Comparison of ENCODE assay signal across 14 cellular contexts in genomic region chr16:3087836-3088235, GRCh38. TPM values are rescaled to one million over a fixed set of nuclear protein-coding genes. Genes with fewer than 3 reads are reported as not detected.
DNase-seq lines count a peak whose midpoint lies in the region; ATAC-seq, FAIRE-seq and TF ChIP-seq lines count a peak whose summit lies in the region.
"Had no signal": no experiment of that assay in that cellular context is flagged by ENCODE, and none has a peak within 500 bp of the region (broad histone marks: within the 10 kb centered on the region; RNA-seq: fewer than 3 reads in every experiment).

No MANE protein-coding gene starts in this region.

- H3K9me3 ChIP-seq in kidney (ENCODE audit: control insufficient read depth in 1 of 2, low read length in 2 of 2), result no peaks in the 10 kb centered on the region
- H3K9me3 ChIP-seq in spleen, result no peaks in the 10 kb centered on the region
- H3K9me3 ChIP-seq in testis, result no peaks in the 10 kb centered on the region
- H3K9me3 ChIP-seq: ascending aorta, uterus had no signal

- DNase-seq in activated CD8-positive, alpha-beta memory T cell treated with anti-CD3 and anti-CD28 coated beads, Interleukin-2, amount 10 ng/mL, durations not matched to agents 7 days and 5 days, result no peak
- DNase-seq in activated CD8-positive, alpha-beta memory T cell treated with anti-CD3 and anti-CD28 coated beads, Interleukin-2, amount 50 U/mL, for 48 hours, result no peak
- peak; percentile 44 for DNase-seq in UCSD-AML1 (lab: John Stamatoyannopoulos, UW; ENCODE audit: unreplicated experiment)
- peak; percentile 76 for DNase-seq in kidney
- DNase-seq in spleen, result peak; percentile 80
- no peak for DNase-seq in HEK293T (ENCODE audit: extremely low spot score)
- no peak for DNase-seq in testis
- DNase-seq: foreskin melanocyte had no signal

- H3K4me1 Mint-ChIP-seq in activated CD8-positive, alpha-beta memory T cell treated with anti-CD3 and anti-CD28 coated beads, Interleukin-2, amount 10 ng/mL, durations not matched to agents 7 days and 5 days, result peaks cover 36% of the 10 kb centered on the region

- H3K4me1 ChIP-seq in kidney (ENCODE audit: control insufficient read depth in 1 of 2, insufficient read depth in 1 of 2, low read depth in 1 of 2, low read length in 2 of 2), result peaks cover 3 to 4% of the 10 kb centered on the region in 2 donors
- peaks cover 4 to 82% (median 35%) of the 10 kb centered on the region in 6 donors for H3K4me1 ChIP-seq in spleen
- H3K4me1 ChIP-seq in testis, result peaks cover 20% of the 10 kb centered on the region
- H3K4me1 ChIP-seq: ascending aorta, uterus had no signal

- POLR2A ChIA-PET in HEK293T (lab: Yijun Ruan, JAX), result interaction anchor here (1.1 to 1.2 kb wide), 3 partner anchors 25 to 56 kb away, joined by 3 to 6 read pairs (median 3); partner anchors contain the start of gene ZNF205

- 40 to 55% (median 43%) methylated on average over 6 of the region's 6 CpGs for WGBS in spleen, 5 donors
- WGBS in testis, 2 donors, result 60 to 62% methylated on average over 6 of the region's 6 CpGs

- no peak for FAIRE-seq in kidney (lab: Jason Lieb, UNC)
- FAIRE-seq: H54 had no signal

- no peak for TF ChIP-seq CTCF in kidney (IDR thresholded peaks at IDR 0.05; ENCODE audit: borderline replicate concordance, extremely low read depth, insufficient read depth)
- TF ChIP-seq CTCF in spleen (IDR thresholded peaks at IDR 0.05 in 8 of 11, conservative IDR thresholded peaks at IDR 0.05 in 3 of 11), result no peak
- no peak for TF ChIP-seq CTCF in testis (IDR thresholded peaks at IDR 0.05)

- TF ChIP-seq POLR2A in spleen (IDR thresholded peaks at IDR 0.05) (no peak), testis (IDR thresholded peaks at IDR 0.05) (no peak)

- intact Hi-C loops in kidney (cut with DNase I) (no loop called here), spleen (cut with DNase I; ENCODE audit: low total_unique reads) (no loop called here), testis (cut with DNase I; ENCODE audit: low total_unique reads) (no loop called here)

- H3K27ac ChIP-seq in kidney (ENCODE audit: low read depth in 2 of 2, low read length in 2 of 2), result peak overlapping the region in 1 of 2 donors; percentile 5
- peak overlapping the region; percentile 28 to 87 (median 82) for H3K27ac ChIP-seq in spleen
- H3K27ac ChIP-seq in testis, result no peak overlapping the region
- H3K27ac ChIP-seq: ascending aorta had no signal

- peak overlapping the region; percentile 50 for H3K27ac Mint-ChIP-seq in activated CD8-positive, alpha-beta memory T cell treated with anti-CD3 and anti-CD28 coated beads, Interleukin-2, amount 10 ng/mL, durations not matched to agents 7 days and 5 days

- peaks cover 6% of the 10 kb centered on the region for H3K36me3 Mint-ChIP-seq in activated CD8-positive, alpha-beta memory T cell treated with anti-CD3 and anti-CD28 coated beads, Interleukin-2, amount 10 ng/mL, durations not matched to agents 7 days and 5 days

- H3K36me3 ChIP-seq in kidney (ENCODE audit: control insufficient read depth in 1 of 2, insufficient read depth in 2 of 2, low read length in 2 of 2), result no peaks in the 10 kb centered on the region
- H3K36me3 ChIP-seq in spleen, result no peaks in the 10 kb centered on the region
- no peaks in the 10 kb centered on the region for H3K36me3 ChIP-seq in testis (ENCODE audit: low read depth, missing control alignments)
- H3K36me3 ChIP-seq: ascending aorta, uterus had no signal

- no peaks in the 10 kb centered on the region for H3K9me3 Mint-ChIP-seq in activated CD8-positive, alpha-beta memory T cell treated with anti-CD3 and anti-CD28 coated beads, Interleukin-2, amount 10 ng/mL, durations not matched to agents 7 days and 5 days (ENCODE audit: low read depth)

- CTCF ChIA-PET in activated CD8-positive, alpha-beta memory T cell treated with anti-CD3 and anti-CD28 coated beads, Interleukin-2, amount 10 ng/mL, durations not matched to agents 7 days and 5 days (lab: Charles Lee), result interaction anchor here (1.2 to 21.7 kb wide), 6 partner anchors 8 to 56 kb away, joined by 3 to 400 read pairs (median 6); partner anchors contain the start of gene ZNF213
- CTCF ChIA-PET in HEK293T (lab: Yijun Ruan, JAX), result interaction anchor here (1.5 kb wide), 1 partner anchor 56 kb away, joined by 4 read pairs; no protein-coding TSS in a partner anchor

- ATAC-seq in activated CD8-positive, alpha-beta memory T cell treated with anti-CD3 and anti-CD28 coated beads, Interleukin-2, amount 10 ng/mL, durations not matched to agents 7 days and 5 days, result no peak
- ATAC-seq in HG03025 (IDR thresholded peaks at IDR 0.05; ENCODE audit: low FRiP score, unreplicated experiment), result no peak

- H3K4me3 Mint-ChIP-seq in activated CD8-positive, alpha-beta memory T cell treated with anti-CD3 and anti-CD28 coated beads, Interleukin-2, amount 10 ng/mL, durations not matched to agents 7 days and 5 days, result no peak overlapping the region

- no peaks in the 10 kb centered on the region for H3K27me3 Mint-ChIP-seq in activated CD8-positive, alpha-beta memory T cell treated with anti-CD3 and anti-CD28 coated beads, Interleukin-2, amount 10 ng/mL, durations not matched to agents 7 days and 5 days

- peaks cover 0 to 6% (median 0%) of the 10 kb centered on the region in 7 donors for H3K27me3 ChIP-seq in spleen (replicated peaks in 1 of 7)
- no peaks in the 10 kb centered on the region for H3K27me3 ChIP-seq in testis
- H3K27me3 ChIP-seq: ascending aorta had no signal

- no peak overlapping the region for H3K9ac ChIP-seq in kidney (ENCODE audit: low read length in 2 of 2)

- H3K4me3 ChIP-seq in kidney (ENCODE audit: low read length in 2 of 2), result no peak overlapping the region
- peak overlapping the region in 4 of 8 donors; percentile 31 to 61 (median 32) for H3K4me3 ChIP-seq in spleen
- H3K4me3 ChIP-seq in testis, result no peak overlapping the region

TF ChIP-seq in HEK293T, 16 proteins besides CTCF, POLR2A, EP300 and RAD21 (continues in another document):
- no peak for TF ChIP-seq HDGF (IDR thresholded peaks at IDR 0.05; ENCODE audit: borderline replicate concordance)
- no peak for TF ChIP-seq BHLHE40 (IDR thresholded peaks at IDR 0.05; ENCODE audit: borderline replicate concordance)
- no peak for TF ChIP-seq L3MBTL2 (conservative IDR thresholded peaks at IDR 0.05)
- TF ChIP-seq ZNF384 (IDR thresholded peaks at IDR 0.05), result no peak
- TF ChIP-seq CTBP1 (IDR thresholded peaks at IDR 0.05; ENCODE audit: borderline replicate concordance), result no peak
- TF ChIP-seq SP1 (IDR thresholded peaks at IDR 0.05), result no peak
- TF ChIP-seq FOXA1 (IDR thresholded peaks at IDR 0.05), result no peak
- no peak for TF ChIP-seq TARDBP (IDR thresholded peaks at IDR 0.05)
- TF ChIP-seq LEF1 (IDR thresholded peaks at IDR 0.05; ENCODE audit: borderline replicate concordance), result no peak
- TF ChIP-seq NFRKB (IDR thresholded peaks at IDR 0.05), result no peak
- no peak for TF ChIP-seq FOXK2 (IDR thresholded peaks at IDR 0.05)
- no peak for TF ChIP-seq ELF4 (IDR thresholded peaks at IDR 0.05)
- no peak for TF ChIP-seq ARNT (IDR thresholded peaks at IDR 0.05)

RNA-seq across cellular contexts. Expression of gene ZSCAN10, which starts 11.3 kb away (rescaled TPM):
- under 1 TPM; 0.21 to 0.23 TPM for total RNA-seq in activated CD8-positive, alpha-beta memory T cell treated with anti-CD3 and anti-CD28 coated beads, Interleukin-2, amount 10 ng/mL, durations not matched to agents 7 days and 5 days
- not detected for total RNA-seq in kidney
- not detected for polyA plus RNA-seq in kidney (ENCODE audit: insufficient read depth, low read depth, low replicate concordance)
- under 1 TPM in 1 of 7 donors, not detected in 6; 0.85 TPM for total RNA-seq in spleen
- under 1 TPM in 2 of 3 donors, not detected in 1; 0.02 to 0.06 TPM for polyA plus RNA-seq in spleen
- under 1 TPM; 0.79 to 0.93 TPM for total RNA-seq in testis
- polyA plus RNA-seq in testis (ENCODE audit: insufficient read depth, low read depth, low replicate concordance), result 0.91 TPM
- total RNA-seq: ascending aorta, kidney epithelial cell, uterus had no signal
- polyA plus RNA-seq: AG04450 had no signal

RNA-seq across cellular contexts. Expression of gene IL32, which starts 22.4 kb away (rescaled TPM):
- total RNA-seq in activated CD8-positive, alpha-beta memory T cell treated with anti-CD3 and anti-CD28 coated beads, Interleukin-2, amount 10 ng/mL, durations not matched to agents 7 days and 5 days, result 1,000 to 10,000 TPM; 2,870 to 3,468 TPM
- 181 TPM for total RNA-seq in kidney
- polyA plus RNA-seq in kidney (ENCODE audit: insufficient read depth, low read depth, low replicate concordance), result 495 TPM
- total RNA-seq in spleen, result 100 to 1,000 TPM; 171 to 414 (median 309) TPM
- polyA plus RNA-seq in spleen, result 100 to 1,000 TPM; 256 to 624 (median 277) TPM
- total RNA-seq in testis, result 10 to 100 TPM; 27.1 to 33.0 TPM
- 62.2 TPM for polyA plus RNA-seq in testis (ENCODE audit: insufficient read depth, low read depth, low replicate concordance)

RNA-seq across cellular contexts. Expression of gene ZNF205, which starts 24.6 kb away (rescaled TPM):
- total RNA-seq in activated CD8-positive, alpha-beta memory T cell treated with anti-CD3 and anti-CD28 coated beads, Interleukin-2, amount 10 ng/mL, durations not matched to agents 7 days and 5 days, result not detected
- total RNA-seq in kidney, result 12.7 TPM
- polyA plus RNA-seq in kidney (ENCODE audit: insufficient read depth, low read depth, low replicate concordance), result 14.1 TPM
- 10 to 100 TPM in 1 of 7 donors, 1 to 10 TPM in 6; 4.1 to 10.4 (median 5.3) TPM for total RNA-seq in spleen
- polyA plus RNA-seq in spleen, result 10 to 100 TPM in 1 of 3 donors, 1 to 10 TPM in 2; 3.5 to 14.2 (median 6.9) TPM
- total RNA-seq in testis, result 10 to 100 TPM in 1 of 2 donors, 1 to 10 TPM in 1; 9.8 to 19.4 TPM
- polyA plus RNA-seq in testis (ENCODE audit: insufficient read depth, low read depth, low replicate concordance), result 5.5 TPM

RNA-seq across cellular contexts. Expression of gene MMP25, which starts 41.5 kb away (rescaled TPM):
- 10 to 100 TPM; 34.0 to 88.3 TPM for total RNA-seq in activated CD8-positive, alpha-beta memory T cell treated with anti-CD3 and anti-CD28 coated beads, Interleukin-2, amount 10 ng/mL, durations not matched to agents 7 days and 5 days
- total RNA-seq in kidney (1.7 TPM), spleen (100 to 1,000 TPM in 4 of 7 donors, 10 to 100 TPM in 3; 24.3 to 282 (median 113) TPM), testis (1 to 10 TPM in 1 of 2 donors, under 1 TPM in 1; 0.62 to 1.5 TPM)
- polyA plus RNA-seq in kidney (ENCODE audit: insufficient read depth, low read depth, low replicate concordance) (0.65 TPM), spleen (10 to 100 TPM in 2 of 3 donors, 1 to 10 TPM in 1; 2.7 to 45.0 (median 41.9) TPM), testis (ENCODE audit: insufficient read depth, low read depth, low replicate concordance) (0.53 TPM)
- polyA plus RNA-seq: AG04450 had no signal

RNA-seq across cellular contexts. Expression of gene ZNF213, which starts 47.0 kb away (rescaled TPM):
- total RNA-seq in activated CD8-positive, alpha-beta memory T cell treated with anti-CD3 and anti-CD28 coated beads, Interleukin-2, amount 10 ng/mL, durations not matched to agents 7 days and 5 days, result 10 to 100 TPM; 10.6 to 12.3 TPM
- total RNA-seq in kidney (12.5 TPM), spleen (10 to 100 TPM in 1 of 7 donors, 1 to 10 TPM in 6; 6.8 to 11.4 (median 7.9) TPM), testis (10 to 100 TPM; 43.1 to 57.3 TPM)
- polyA plus RNA-seq in kidney (ENCODE audit: insufficient read depth, low read depth, low replicate concordance) (5.6 TPM), spleen (1 to 10 TPM; 2.4 to 5.9 (median 2.9) TPM), testis (ENCODE audit: insufficient read depth, low read depth, low replicate concordance) (46.8 TPM)

Comparison
In these comparisons a context has a peak if more than half of its experiments do, and no peak if none do; other contexts are left out.
1. DNase-seq: peak in UCSD-AML1 (single experiment), kidney (single experiment) and spleen (single experiment); none in activated CD8-positive, alpha-beta memory T cell treated with anti-CD3 and anti-CD28 coated beads, Interleukin-2, amount 10 ng/mL, durations not matched to agents 7 days and 5 days (single experiment), activated CD8-positive, alpha-beta memory T cell treated with anti-CD3 and anti-CD28 coated beads, Interleukin-2, amount 50 U/mL, for 48 hours (single experiment), HEK293T (single experiment) and testis (single experiment).
2. H3K27ac ChIP-seq: peak in spleen (8 of 8); none in testis (0 of 2).
3. RNA of gene IL32, which starts 22.4 kb away (total RNA-seq): 2,870 to 3,468 TPM in activated CD8-positive, alpha-beta memory T cell treated with anti-CD3 and anti-CD28 coated beads, Interleukin-2, amount 10 ng/mL, durations not matched to agents 7 days and 5 days; 171 to 414 TPM in spleen, 181 TPM in kidney (single experiment) and 27.1 to 33.0 TPM in testis; every median in the first group is over 4 times any median in the second.
4. RNA of gene ZNF205, which starts 24.6 kb away (total RNA-seq): 9.8 to 19.4 TPM in testis, 12.7 TPM in kidney (single experiment) and 4.1 to 10.4 TPM in spleen; not detected in activated CD8-positive, alpha-beta memory T cell treated with anti-CD3 and anti-CD28 coated beads, Interleukin-2, amount 10 ng/mL, durations not matched to agents 7 days and 5 days; every median in the first group is over 4 times any median in the second.